ENCODE assay signal across 8 cellular contexts in genomic region chr1:183281553-183282091, GRCh38.
DNase-seq lines count a peak whose midpoint lies in the region; ATAC-seq and TF ChIP-seq lines count a peak whose summit lies in the region.

No MANE protein-coding gene starts in this region.

- intact Hi-C loops in natural killer cell (cut with micrococcal nuclease): loop anchor here (1.0 to 5.0 kb wide), 4 partner anchors 262 to 636 kb away; no protein-coding TSS in a partner anchor

- H3K9me3 Mint-ChIP-seq in natural killer cell: no peaks in the 10 kb centered on the region
- H3K9me3 Mint-ChIP-seq in stimulated activated effector memory CD8-positive, alpha-beta T cell treated with anti-CD3 and anti-CD28 coated beads, Interleukin-12 subunit alpha, Interleukin-12 subunit beta, amount 100 ng/mL, for 72 hours: no peaks in the 10 kb centered on the region

- peak; percentile 88 for DNase-seq in AG20443 (ENCODE audit: low spot score)
- peak; percentile 93 for DNase-seq in OCI-M1 (lab: John Stamatoyannopoulos, UW)
- DNase-seq in activated T-cell treated with anti-CD3 and anti-CD28 coated beads, Interleukin-2, amount 50 U/mL, for 1 hour: peak; percentile 72
- DNase-seq in fibroblast of gingiva (ENCODE audit: low read depth): peak; percentile 92
- DNase-seq in natural killer cell: peak; percentile 40
- peak; percentile 46 to 81 for DNase-seq in stimulated activated effector memory CD8-positive, alpha-beta T cell treated with anti-CD3 and anti-CD28 coated beads, Interleukin-12 subunit alpha, Interleukin-12 subunit beta, amount 100 ng/mL, for 72 hours (ENCODE audit: low spot score in 2 of 2)

- TF ChIP-seq RAD21 in Ishikawa (IDR thresholded peaks at IDR 0.05; ENCODE audit: low read depth): peak; percentile 95

- no peaks in the 10 kb centered on the region for H3K36me3 Mint-ChIP-seq in natural killer cell
- no peaks in the 10 kb centered on the region for H3K36me3 Mint-ChIP-seq in stimulated activated effector memory CD8-positive, alpha-beta T cell treated with anti-CD3 and anti-CD28 coated beads, Interleukin-12 subunit alpha, Interleukin-12 subunit beta, amount 100 ng/mL, for 72 hours

- no peak overlapping the region for H3K4me3 Mint-ChIP-seq in natural killer cell
- no peak overlapping the region for H3K4me3 Mint-ChIP-seq in stimulated activated effector memory CD8-positive, alpha-beta T cell treated with anti-CD3 and anti-CD28 coated beads, Interleukin-12 subunit alpha, Interleukin-12 subunit beta, amount 100 ng/mL, for 72 hours

- no peaks in the 10 kb centered on the region for H3K4me1 Mint-ChIP-seq in natural killer cell
- no peaks in the 10 kb centered on the region for H3K4me1 Mint-ChIP-seq in stimulated activated effector memory CD8-positive, alpha-beta T cell treated with anti-CD3 and anti-CD28 coated beads, Interleukin-12 subunit alpha, Interleukin-12 subunit beta, amount 100 ng/mL, for 72 hours

- TF ChIP-seq CTCF in natural killer cell (IDR thresholded peaks at IDR 0.05): peak; percentile 69

- peak; percentile 62; the same call in 1 of the 2 replicates for TF ChIP-seq EP300 in Ishikawa (IDR thresholded peaks at IDR 0.05; ENCODE audit: borderline replicate concordance)

- peaks cover 5 to 13% of the 10 kb centered on the region in 2 donors for H3K27me3 Mint-ChIP-seq in natural killer cell (ENCODE audit: low read depth in 2 of 2)

- no peak overlapping the region for H3K27ac Mint-ChIP-seq in natural killer cell
- H3K27ac Mint-ChIP-seq in stimulated activated effector memory CD8-positive, alpha-beta T cell treated with anti-CD3 and anti-CD28 coated beads, Interleukin-12 subunit alpha, Interleukin-12 subunit beta, amount 100 ng/mL, for 72 hours: no peak overlapping the region

- ATAC-seq in GM19372 (IDR thresholded peaks at IDR 0.05; ENCODE audit: low read depth, unreplicated experiment) (peak; percentile 73), natural killer cell (peak; percentile 54 to 79 (median 69))
- ATAC-seq in stimulated activated effector memory CD8-positive, alpha-beta T cell treated with anti-CD3 and anti-CD28 coated beads, Interleukin-12 subunit alpha, Interleukin-12 subunit beta, amount 100 ng/mL, for 72 hours: peak; percentile 68

TF ChIP-seq in Ishikawa, 13 proteins besides CTCF, POLR2A, EP300 and RAD21:
- TF ChIP-seq ZBTB7A (IDR thresholded peaks at IDR 0.05; ENCODE audit: low read depth): no peak
- TF ChIP-seq REST (IDR thresholded peaks at IDR 0.05; ENCODE audit: low read depth): no peak
- peak; percentile 85 for TF ChIP-seq TEAD4 (IDR thresholded peaks at IDR 0.05)
- no peak for TF ChIP-seq EGR1 (IDR thresholded peaks at IDR 0.05)
- peak; percentile 64 for TF ChIP-seq NFIC (IDR thresholded peaks at IDR 0.05)

Comparison
In these comparisons a context has a peak if more than half of its experiments do, and no peak if none do; other contexts are left out.
1. Peak in every context shown above with its lines: DNase-seq and ATAC-seq.
2. DNase-seq: peak in every context shown above with its lines; median percentile 93 in OCI-M1; 92 in fibroblast of gingiva; 88 in AG20443; 72 in activated T-cell treated with anti-CD3 and anti-CD28 coated beads, Interleukin-2, amount 50 U/mL, for 1 hour; 64 in stimulated activated effector memory CD8-positive, alpha-beta T cell treated with anti-CD3 and anti-CD28 coated beads, Interleukin-12 subunit alpha, Interleukin-12 subunit beta, amount 100 ng/mL, for 72 hours; 40 in natural killer cell.